Comparison of ENCODE assay signal across 1 cellular context in the genomic region with DNA sequence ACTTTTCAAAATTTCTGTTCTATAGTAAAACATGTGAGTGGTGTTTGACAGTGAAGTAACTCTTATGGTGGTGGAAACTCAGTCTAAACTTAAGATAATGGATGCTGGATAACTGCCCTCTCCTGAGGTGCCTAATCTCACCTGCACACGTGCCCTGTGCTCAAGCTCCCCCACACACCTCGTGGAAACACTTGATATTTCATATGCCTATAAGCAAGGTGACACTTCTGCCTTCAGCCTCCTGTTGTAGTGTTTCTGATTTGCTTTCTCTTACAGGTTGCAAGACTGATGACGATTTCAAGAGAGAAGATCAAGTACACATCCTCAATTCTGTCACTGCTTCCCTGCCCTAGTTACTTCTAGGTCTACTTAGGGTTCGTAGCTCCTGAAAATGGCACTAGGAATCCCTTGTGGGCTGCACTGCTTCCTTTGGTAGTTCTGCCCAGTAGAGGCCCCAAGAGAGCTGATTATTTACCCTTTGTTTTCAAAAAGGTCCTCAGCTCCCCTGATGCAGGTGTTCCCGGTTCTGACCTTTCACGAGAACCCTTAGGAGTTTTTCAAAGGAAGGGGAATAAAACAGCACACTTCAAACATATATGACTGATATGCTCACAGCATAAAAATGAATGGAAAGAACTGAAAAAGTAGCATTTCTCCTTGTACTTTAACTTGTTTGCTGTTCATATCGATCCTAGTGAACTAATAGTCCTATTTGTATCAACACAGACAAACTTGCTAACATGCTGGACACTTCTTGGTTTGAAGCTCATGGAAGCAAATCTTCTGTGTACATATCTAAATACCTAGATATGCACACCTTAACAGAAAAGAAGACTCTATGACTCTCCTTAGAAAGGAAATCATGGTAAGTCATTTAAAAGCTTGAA.
TF ChIP-seq lines count a peak whose summit lies in the region.

No MANE protein-coding gene starts in this region.

TF ChIP-seq in K562, 482 proteins besides CTCF, POLR2A, EP300 and RAD21 (continued from another document):
- TF ChIP-seq, protein P1, sequence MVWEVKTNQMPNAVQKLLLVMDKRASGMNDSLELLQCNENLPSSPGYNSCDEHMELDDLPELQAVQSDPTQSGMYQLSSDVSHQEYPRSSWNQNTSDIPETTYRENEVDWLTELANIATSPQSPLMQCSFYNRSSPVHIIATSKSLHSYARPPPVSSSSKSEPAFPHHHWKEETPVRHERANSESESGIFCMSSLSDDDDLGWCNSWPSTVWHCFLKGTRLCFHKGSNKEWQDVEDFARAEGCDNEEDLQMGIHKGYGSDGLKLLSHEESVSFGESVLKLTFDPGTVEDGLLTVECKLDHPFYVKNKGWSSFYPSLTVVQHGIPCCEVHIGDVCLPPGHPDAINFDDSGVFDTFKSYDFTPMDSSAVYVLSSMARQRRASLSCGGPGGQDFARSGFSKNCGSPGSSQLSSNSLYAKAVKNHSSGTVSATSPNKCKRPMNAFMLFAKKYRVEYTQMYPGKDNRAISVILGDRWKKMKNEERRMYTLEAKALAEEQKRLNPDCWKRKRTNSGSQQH (CRISPR knock-in tag; IDR thresholded peaks at IDR 0.05), result no peak
- no peak for TF ChIP-seq JUND (IDR thresholded peaks at IDR 0.05; ENCODE audit: borderline replicate concordance, low read depth, low read length)
- peak; percentile 21; the same call in 1 of the 3 replicates for TF ChIP-seq JUND (tag; IDR thresholded peaks at IDR 0.05; ENCODE audit: borderline replicate concordance, low read depth, low read length)
- no peak for TF ChIP-seq SRF (CRISPR knock-in tag; IDR thresholded peaks at IDR 0.05)
- no peak for TF ChIP-seq ZNF146 (CRISPR knock-in tag; IDR thresholded peaks at IDR 0.05; ENCODE audit: unreplicated experiment)
- no peak for TF ChIP-seq ZNF143 (CRISPR knock-in tag; IDR thresholded peaks at IDR 0.05)
- no peak for TF ChIP-seq ILK (tag; IDR thresholded peaks at IDR 0.05; ENCODE audit: borderline replicate concordance, low read depth)
- no peak for TF ChIP-seq U2AF1 (optimal IDR thresholded peaks at IDR 0.05; ENCODE audit: low read depth, low read length)
- no peak for TF ChIP-seq HDAC2 (IDR thresholded peaks at IDR 0.05)
- TF ChIP-seq MECOM (CRISPR knock-in tag; IDR thresholded peaks at IDR 0.05), result no peak
